In the genomic region with DNA sequence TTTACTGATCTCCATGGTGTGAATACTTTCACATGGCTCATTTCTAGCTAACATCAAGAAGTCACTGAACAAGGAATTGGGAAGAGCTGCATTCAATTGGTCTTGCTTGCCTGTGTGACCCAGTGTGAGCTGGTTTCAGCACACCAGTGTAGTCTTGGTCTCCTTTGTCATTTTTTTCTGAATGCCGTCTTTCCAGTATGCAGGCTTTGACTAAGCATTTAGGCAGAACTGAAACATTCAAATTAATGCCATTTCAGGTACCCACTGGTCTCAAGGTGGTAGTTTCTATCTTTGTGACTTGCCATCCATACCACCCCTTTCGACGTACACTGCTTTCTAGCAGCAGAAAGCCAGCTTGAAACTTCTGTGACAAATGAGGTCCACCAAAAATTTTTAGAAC, we compare ENCODE assay signal across 7 cellular contexts.
DNase-seq lines count a peak whose midpoint lies in the region; ATAC-seq lines count a peak whose summit lies in the region.

No MANE protein-coding gene starts in this region.

- H3K14ac ChIP-seq in trophoblast cell (ENCODE audit: low read length), result no peak overlapping the region

- POLR2A ChIA-PET in naive thymus-derived CD8-positive, alpha-beta T cell (lab: Charles Lee), result interaction anchor here (0.6 kb wide), 1 partner anchor 11 kb away, joined by 4 read pairs; no protein-coding TSS in a partner anchor

- H3K27me3 Mint-ChIP-seq in naive thymus-derived CD8-positive, alpha-beta T cell, result no peaks in the 10 kb centered on the region

- no peak overlapping the region for H3K23ac ChIP-seq in trophoblast cell (ENCODE audit: low read length)

- no CpG with 5 or more reads among the region's 3 CpGs for WGBS in trophoblast cell (ENCODE audit: extremely low coverage, insufficient coverage, insufficient read length)

- H2AFZ ChIP-seq in trophoblast cell (ENCODE audit: insufficient read depth, low read length, poor library complexity), result no peak overlapping the region

- no peaks in the 10 kb centered on the region for H3K36me3 ChIP-seq in trophoblast cell (ENCODE audit: control insufficient read depth in 1 of 2, insufficient read depth in 2 of 2, low read length in 2 of 2)

- H3K4me1 Mint-ChIP-seq in naive thymus-derived CD8-positive, alpha-beta T cell, result peaks cover 19 to 73% (median 30%) of the 10 kb centered on the region in 4 donors

- no peaks in the 10 kb centered on the region for H3K9me3 ChIP-seq in trophoblast cell (ENCODE audit: insufficient read depth, low read depth, low read length)

- H3K4me1 ChIP-seq in trophoblast cell (ENCODE audit: control insufficient read depth in 1 of 2, insufficient read depth in 2 of 2, low read length in 2 of 2), result no peaks in the 10 kb centered on the region

- ATAC-seq in GM18873 (IDR thresholded peaks at IDR 0.05; ENCODE audit: low FRiP score, unreplicated experiment), result peak; percentile 97
- ATAC-seq in GM21723 (IDR thresholded peaks at IDR 0.05; ENCODE audit: unreplicated experiment), result peak; percentile 95
- peak; percentile 76 for ATAC-seq in HG03565 (IDR thresholded peaks at IDR 0.05; ENCODE audit: unreplicated experiment)
- peak in 1 of 2 donors; percentile 35 for ATAC-seq in naive thymus-derived CD8-positive, alpha-beta T cell

- H2BK5ac ChIP-seq in trophoblast cell (ENCODE audit: low read depth, low read length, poor library complexity), result no peak overlapping the region

- no peak overlapping the region for H4K12ac ChIP-seq in trophoblast cell (ENCODE audit: low read depth, low read length)

- H3K36me3 Mint-ChIP-seq in naive thymus-derived CD8-positive, alpha-beta T cell, result no peaks in the 10 kb centered on the region

- no peak overlapping the region for H3K9ac ChIP-seq in trophoblast cell (ENCODE audit: low read length)

- H3K27ac ChIP-seq in trophoblast cell (ENCODE audit: low read depth, low read length), result no peak overlapping the region

- H3K18ac ChIP-seq in trophoblast cell (ENCODE audit: low read length), result no peak overlapping the region

- H2AK5ac ChIP-seq in trophoblast cell (ENCODE audit: low read length), result no peak overlapping the region

- H3K9me3 Mint-ChIP-seq in naive thymus-derived CD8-positive, alpha-beta T cell, result no peaks in the 10 kb centered on the region

- no peak overlapping the region for H4K91ac ChIP-seq in trophoblast cell (ENCODE audit: low read depth, low read length)

- no peak overlapping the region for H3K4me2 ChIP-seq in trophoblast cell (ENCODE audit: low read length)

- H2BK12ac ChIP-seq in trophoblast cell (ENCODE audit: low read length), result no peak overlapping the region

- no peak overlapping the region for H3K4ac ChIP-seq in trophoblast cell (ENCODE audit: low read depth, low read length)

- H3K79me1 ChIP-seq in trophoblast cell (ENCODE audit: low read length), result no peaks in the 10 kb centered on the region

- DNase-seq in naive thymus-derived CD8-positive, alpha-beta T cell, result no peak
- DNase-seq in D341Med (ENCODE audit: low spot score), result no peak
- no peak for DNase-seq in NCI-H69 (lab: John Stamatoyannopoulos, UW)
- DNase-seq in trophoblast cell, result no peak

- no peak overlapping the region for H4K8ac ChIP-seq in trophoblast cell (ENCODE audit: low read depth, low read length)

- no peak overlapping the region for H3K4me3 ChIP-seq in trophoblast cell (ENCODE audit: low read depth, low read length)

- peak overlapping the region in 9 of 10 donors; percentile 21 to 68 (median 43) for H3K4me3 Mint-ChIP-seq in naive thymus-derived CD8-positive, alpha-beta T cell

- no peaks in the 10 kb centered on the region for H3K79me2 ChIP-seq in trophoblast cell (ENCODE audit: control insufficient read depth, insufficient read depth, low read length, poor library complexity)

- H3K27me3 ChIP-seq in trophoblast cell (ENCODE audit: insufficient read depth, low read length), result no peaks in the 10 kb centered on the region

- peak overlapping the region; percentile 43 to 94 (median 82) for H3K27ac Mint-ChIP-seq in naive thymus-derived CD8-positive, alpha-beta T cell

- no peak overlapping the region for H2BK120ac ChIP-seq in trophoblast cell (ENCODE audit: insufficient read depth, low read length, poor library complexity)
